In the genomic region with DNA sequence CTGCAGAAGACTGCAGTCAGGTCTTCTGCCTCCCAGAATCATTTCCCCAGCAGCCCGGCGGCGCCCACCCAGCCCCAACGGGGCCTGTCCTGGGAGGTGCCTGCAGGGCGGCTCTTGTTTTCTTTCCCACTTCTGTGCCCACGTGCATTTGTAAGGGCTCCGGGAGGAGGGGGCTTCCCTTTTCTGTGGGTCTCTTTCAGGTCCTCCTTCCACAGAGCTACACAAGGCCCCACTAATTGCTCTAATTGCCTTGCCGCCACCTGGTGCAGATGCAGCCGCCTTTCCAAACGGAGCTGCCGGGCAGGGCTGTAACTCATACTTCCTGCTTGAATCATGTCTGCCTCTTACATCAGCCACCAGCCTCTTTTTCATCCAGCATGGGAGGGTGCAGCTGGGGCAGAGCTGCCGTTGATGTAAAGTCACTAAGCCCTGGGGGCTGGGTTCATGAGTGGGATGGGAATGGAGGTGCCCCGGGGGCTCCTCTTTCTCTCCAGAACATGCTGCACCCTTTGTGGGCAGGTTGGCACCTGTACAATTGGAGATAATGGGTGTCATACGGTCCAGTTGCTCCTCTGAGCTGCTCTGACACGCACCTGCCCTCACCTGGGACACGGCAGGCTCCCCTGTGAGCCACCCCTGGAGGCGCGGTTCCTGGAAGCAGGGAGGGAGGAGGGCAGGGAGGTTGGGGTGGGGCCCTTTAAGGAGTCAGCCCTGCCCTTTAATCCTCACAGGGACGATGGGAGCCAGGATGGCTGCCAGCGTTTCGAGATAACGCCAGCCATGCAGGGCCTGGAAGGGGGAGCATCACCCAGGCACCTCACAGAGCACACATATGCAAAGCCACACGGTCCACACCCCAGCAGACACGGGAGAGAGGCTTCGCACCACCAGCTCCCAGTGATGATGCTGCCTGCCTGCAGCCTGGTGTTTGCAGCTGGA, we compare ENCODE assay signal across 1 cellular context.
A peak's percentile ranks its signal among the peaks of the same experiment; 100 is the strongest.
TF ChIP-seq lines count a peak whose summit lies in the region.

No MANE protein-coding gene starts in this region.

TF ChIP-seq in HepG2, 621 proteins besides CTCF, POLR2A, EP300 and RAD21 (continued from another document and continues in another):
- TF ChIP-seq, protein P1, sequence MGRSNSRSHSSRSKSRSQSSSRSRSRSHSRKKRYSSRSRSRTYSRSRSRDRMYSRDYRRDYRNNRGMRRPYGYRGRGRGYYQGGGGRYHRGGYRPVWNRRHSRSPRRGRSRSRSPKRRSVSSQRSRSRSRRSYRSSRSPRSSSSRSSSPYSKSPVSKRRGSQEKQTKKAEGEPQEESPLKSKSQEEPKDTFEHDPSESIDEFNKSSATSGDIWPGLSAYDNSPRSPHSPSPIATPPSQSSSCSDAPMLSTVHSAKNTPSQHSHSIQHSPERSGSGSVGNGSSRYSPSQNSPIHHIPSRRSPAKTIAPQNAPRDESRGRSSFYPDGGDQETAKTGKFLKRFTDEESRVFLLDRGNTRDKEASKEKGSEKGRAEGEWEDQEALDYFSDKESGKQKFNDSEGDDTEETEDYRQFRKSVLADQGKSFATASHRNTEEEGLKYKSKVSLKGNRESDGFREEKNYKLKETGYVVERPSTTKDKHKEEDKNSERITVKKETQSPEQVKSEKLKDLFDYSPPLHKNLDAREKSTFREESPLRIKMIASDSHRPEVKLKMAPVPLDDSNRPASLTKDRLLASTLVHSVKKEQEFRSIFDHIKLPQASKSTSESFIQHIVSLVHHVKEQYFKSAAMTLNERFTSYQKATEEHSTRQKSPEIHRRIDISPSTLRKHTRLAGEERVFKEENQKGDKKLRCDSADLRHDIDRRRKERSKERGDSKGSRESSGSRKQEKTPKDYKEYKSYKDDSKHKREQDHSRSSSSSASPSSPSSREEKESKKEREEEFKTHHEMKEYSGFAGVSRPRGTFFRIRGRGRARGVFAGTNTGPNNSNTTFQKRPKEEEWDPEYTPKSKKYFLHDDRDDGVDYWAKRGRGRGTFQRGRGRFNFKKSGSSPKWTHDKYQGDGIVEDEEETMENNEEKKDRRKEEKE (IDR thresholded peaks at IDR 0.05), result no peak
- TF ChIP-seq ZNF264 (CRISPR knock-in tag; IDR thresholded peaks at IDR 0.05) (peak; percentile 52; the same call in 1 of the 2 replicates), ZNF234 (CRISPR knock-in tag; conservative IDR thresholded peaks at IDR 0.05) (no peak), TBX3 (IDR thresholded peaks at IDR 0.05; ENCODE audit: borderline replicate concordance) (peak; percentile 85; the same call in 1 of the 2 replicates), PHB2 (IDR thresholded peaks at IDR 0.05; ENCODE audit: partially characterized antibody) (no peak), ZNF720 (CRISPR knock-in tag; IDR thresholded peaks at IDR 0.05) (no peak), NR2F1 (CRISPR knock-in tag; IDR thresholded peaks at IDR 0.05) (0 out of 4 replicates have a peak, but pooled peaks of 1 of the 2 experiments have one; percentile 20), RNF2 (conservative IDR thresholded peaks at IDR 0.05; ENCODE audit: low read depth) (no peak)
- TF ChIP-seq, protein P2, sequence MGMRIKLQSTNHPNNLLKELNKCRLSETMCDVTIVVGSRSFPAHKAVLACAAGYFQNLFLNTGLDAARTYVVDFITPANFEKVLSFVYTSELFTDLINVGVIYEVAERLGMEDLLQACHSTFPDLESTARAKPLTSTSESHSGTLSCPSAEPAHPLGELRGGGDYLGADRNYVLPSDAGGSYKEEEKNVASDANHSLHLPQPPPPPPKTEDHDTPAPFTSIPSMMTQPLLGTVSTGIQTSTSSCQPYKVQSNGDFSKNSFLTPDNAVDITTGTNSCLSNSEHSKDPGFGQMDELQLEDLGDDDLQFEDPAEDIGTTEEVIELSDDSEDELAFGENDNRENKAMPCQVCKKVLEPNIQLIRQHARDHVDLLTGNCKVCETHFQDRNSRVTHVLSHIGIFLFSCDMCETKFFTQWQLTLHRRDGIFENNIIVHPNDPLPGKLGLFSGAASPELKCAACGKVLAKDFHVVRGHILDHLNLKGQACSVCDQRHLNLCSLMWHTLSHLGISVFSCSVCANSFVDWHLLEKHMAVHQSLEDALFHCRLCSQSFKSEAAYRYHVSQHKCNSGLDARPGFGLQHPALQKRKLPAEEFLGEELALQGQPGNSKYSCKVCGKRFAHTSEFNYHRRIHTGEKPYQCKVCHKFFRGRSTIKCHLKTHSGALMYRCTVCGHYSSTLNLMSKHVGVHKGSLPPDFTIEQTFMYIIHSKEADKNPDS (CRISPR knock-in tag; IDR thresholded peaks at IDR 0.05), result no peak
- TF ChIP-seq, protein P3, sequence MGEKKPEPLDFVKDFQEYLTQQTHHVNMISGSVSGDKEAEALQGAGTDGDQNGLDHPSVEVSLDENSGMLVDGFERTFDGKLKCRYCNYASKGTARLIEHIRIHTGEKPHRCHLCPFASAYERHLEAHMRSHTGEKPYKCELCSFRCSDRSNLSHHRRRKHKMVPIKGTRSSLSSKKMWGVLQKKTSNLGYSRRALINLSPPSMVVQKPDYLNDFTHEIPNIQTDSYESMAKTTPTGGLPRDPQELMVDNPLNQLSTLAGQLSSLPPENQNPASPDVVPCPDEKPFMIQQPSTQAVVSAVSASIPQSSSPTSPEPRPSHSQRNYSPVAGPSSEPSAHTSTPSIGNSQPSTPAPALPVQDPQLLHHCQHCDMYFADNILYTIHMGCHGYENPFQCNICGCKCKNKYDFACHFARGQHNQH (CRISPR knock-in tag; IDR thresholded peaks at IDR 0.05), result no peak
- TF ChIP-seq, protein P4, sequence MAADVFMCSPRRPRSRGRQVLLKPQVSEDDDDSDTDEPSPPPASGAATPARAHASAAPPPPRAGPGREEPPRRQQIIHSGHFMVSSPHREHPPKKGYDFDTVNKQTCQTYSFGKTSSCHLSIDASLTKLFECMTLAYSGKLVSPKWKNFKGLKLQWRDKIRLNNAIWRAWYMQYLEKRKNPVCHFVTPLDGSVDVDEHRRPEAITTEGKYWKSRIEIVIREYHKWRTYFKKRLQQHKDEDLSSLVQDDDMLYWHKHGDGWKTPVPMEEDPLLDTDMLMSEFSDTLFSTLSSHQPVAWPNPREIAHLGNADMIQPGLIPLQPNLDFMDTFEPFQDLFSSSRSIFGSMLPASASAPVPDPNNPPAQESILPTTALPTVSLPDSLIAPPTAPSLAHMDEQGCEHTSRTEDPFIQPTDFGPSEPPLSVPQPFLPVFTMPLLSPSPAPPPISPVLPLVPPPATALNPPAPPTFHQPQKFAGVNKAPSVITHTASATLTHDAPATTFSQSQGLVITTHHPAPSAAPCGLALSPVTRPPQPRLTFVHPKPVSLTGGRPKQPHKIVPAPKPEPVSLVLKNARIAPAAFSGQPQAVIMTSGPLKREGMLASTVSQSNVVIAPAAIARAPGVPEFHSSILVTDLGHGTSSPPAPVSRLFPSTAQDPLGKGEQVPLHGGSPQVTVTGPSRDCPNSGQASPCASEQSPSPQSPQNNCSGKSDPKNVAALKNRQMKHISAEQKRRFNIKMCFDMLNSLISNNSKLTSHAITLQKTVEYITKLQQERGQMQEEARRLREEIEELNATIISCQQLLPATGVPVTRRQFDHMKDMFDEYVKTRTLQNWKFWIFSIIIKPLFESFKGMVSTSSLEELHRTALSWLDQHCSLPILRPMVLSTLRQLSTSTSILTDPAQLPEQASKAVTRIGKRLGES (CRISPR knock-in tag; IDR thresholded peaks at IDR 0.05; ENCODE audit: borderline replicate concordance), result no peak
- TF ChIP-seq, protein P5, sequence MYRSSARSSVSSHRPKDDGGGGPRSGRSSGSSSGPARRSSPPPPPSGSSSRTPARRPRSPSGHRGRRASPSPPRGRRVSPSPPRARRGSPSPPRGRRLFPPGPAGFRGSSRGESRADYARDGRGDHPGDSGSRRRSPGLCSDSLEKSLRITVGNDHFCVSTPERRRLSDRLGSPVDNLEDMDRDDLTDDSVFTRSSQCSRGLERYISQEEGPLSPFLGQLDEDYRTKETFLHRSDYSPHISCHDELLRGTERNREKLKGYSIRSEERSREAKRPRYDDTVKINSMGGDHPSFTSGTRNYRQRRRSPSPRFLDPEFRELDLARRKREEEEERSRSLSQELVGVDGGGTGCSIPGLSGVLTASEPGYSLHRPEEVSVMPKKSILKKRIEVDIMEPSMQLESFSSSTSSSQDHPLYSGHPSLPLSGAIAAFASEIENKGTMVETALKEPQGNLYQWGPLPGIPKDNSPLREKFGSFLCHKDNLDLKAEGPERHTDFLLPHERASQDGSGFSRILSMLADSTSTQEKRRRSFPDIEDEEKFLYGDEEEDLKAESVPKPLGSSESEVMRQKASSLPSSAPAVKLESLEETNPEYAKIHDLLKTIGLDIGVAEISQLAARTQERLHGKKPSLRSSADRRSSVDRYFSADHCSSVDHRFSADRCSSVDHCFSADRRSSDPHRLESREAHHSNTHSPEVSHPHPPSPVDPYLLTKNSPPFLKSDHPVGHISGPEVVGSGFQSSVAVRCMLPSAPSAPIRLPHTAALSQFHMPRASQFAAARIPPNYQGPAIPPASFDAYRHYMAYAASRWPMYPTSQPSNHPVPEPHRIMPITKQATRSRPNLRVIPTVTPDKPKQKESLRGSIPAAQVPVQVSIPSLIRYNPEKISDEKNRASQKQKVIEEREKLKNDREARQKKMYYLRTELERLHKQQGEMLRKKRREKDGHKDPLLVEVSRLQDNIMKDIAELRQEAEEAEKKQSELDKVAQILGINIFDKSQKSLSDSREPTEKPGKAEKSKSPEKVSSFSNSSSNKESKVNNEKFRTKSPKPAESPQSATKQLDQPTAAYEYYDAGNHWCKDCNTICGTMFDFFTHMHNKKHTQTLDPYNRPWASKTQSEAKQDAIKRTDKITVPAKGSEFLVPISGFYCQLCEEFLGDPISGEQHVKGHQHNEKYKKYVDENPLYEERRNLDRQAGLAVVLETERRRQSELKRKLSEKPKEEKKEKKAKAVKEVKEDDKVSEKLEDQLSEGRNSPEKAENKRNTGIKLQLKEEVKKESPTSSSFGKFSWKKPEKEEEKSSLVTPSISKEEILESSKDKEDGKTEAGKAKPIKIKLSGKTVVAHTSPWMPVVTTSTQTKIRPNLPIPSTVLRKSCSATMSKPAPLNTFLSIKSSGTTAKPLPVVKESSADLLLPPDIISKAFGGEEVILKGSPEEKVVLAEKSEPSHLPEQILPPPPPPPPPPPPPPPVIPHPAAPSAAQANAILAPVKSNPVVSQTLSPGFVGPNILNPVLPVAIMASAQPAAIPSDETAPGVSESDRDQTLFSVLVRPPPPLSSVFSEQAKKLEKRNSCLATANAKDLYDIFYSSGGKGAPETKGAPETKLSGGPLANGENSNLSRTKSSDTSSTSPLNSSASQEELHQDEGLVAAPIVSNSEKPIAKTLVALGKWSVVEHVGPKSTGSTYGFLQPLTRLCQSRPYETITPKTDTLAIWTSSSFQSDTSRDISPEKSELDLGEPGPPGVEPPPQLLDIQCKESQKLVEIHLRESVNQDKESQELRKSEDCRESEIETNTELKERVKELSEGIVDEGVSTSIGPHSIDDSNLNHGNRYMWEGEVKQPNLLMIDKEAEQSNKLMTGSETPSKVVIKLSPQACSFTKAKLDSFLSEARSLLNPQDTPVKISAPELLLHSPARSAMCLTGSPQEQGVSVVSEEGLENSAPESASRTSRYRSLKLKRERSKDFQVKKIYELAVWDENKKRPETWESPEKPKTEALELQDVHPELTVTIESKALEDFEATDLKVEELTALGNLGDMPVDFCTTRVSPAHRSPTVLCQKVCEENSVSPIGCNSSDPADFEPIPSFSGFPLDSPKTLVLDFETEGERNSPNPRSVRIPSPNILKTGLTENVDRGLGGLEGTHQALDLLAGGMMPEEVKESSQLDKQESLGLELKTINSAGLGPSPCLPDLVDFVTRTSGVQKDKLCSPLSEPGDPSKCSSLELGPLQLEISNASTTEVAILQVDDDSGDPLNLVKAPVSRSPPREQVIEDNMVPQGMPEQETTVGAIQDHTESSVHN (CRISPR knock-in tag; IDR thresholded peaks at IDR 0.05), result no peak
- TF ChIP-seq, protein P6, sequence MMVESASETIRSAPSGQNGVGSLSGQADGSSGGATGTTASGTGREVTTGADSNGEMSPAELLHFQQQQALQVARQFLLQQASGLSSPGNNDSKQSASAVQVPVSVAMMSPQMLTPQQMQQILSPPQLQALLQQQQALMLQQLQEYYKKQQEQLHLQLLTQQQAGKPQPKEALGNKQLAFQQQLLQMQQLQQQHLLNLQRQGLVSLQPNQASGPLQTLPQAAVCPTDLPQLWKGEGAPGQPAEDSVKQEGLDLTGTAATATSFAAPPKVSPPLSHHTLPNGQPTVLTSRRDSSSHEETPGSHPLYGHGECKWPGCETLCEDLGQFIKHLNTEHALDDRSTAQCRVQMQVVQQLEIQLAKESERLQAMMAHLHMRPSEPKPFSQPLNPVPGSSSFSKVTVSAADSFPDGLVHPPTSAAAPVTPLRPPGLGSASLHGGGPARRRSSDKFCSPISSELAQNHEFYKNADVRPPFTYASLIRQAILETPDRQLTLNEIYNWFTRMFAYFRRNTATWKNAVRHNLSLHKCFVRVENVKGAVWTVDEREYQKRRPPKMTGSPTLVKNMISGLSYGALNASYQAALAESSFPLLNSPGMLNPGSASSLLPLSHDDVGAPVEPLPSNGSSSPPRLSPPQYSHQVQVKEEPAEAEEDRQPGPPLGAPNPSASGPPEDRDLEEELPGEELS (CRISPR knock-in tag; IDR thresholded peaks at IDR 0.05), result no peak
